27 cellular contexts compared by ENCODE assay signal in genomic region chr14:42014301-42014700, GRCh38.
"Had no signal": no experiment of that assay in that cellular context is flagged by ENCODE, and none has a peak within 500 bp of the region (broad histone marks: within the 10 kb centered on the region; RNA-seq: fewer than 3 reads in every experiment).

No MANE protein-coding gene starts in this region.

- H3K27ac Mint-ChIP-seq: activated CD4-positive, alpha-beta T cell treated with anti-CD3 and anti-CD28 coated beads, Interleukin-2, amount 10 ng/mL, durations not matched to agents 24 days and 14 days; activated CD8-positive, alpha-beta T cell treated with anti-CD3 and anti-CD28 coated beads for 36 hours; activated naive CD8-positive, alpha-beta T cell treated with anti-CD3 and anti-CD28 coated beads for 36 hours; activated T-cell treated with anti-CD3 and anti-CD28 coated beads, Interleukin-2, amount 50 U/mL, for 72 hours; activated T-helper 17 cell treated with anti-CD3 and anti-CD28 coated beads, Interleukin-2, amount 50 U/mL, for 72 hours had no signal

- H3K4me3 ChIP-seq: PC-9 had no signal

- H3K9me3 Mint-ChIP-seq: activated naive CD8-positive, alpha-beta T cell treated with anti-CD3 and anti-CD28 coated beads for 36 hours had no signal

- H3K36me3 Mint-ChIP-seq: activated naive CD8-positive, alpha-beta T cell treated with anti-CD3 and anti-CD28 coated beads for 36 hours had no signal

- H3K4me1 Mint-ChIP-seq: activated CD4-positive, alpha-beta T cell treated with anti-CD3 and anti-CD28 coated beads, Interleukin-2, amount 10 ng/mL, durations not matched to agents 24 days and 14 days; activated naive CD8-positive, alpha-beta T cell treated with anti-CD3 and anti-CD28 coated beads for 36 hours; activated T-helper 17 cell treated with anti-CD3 and anti-CD28 coated beads, Interleukin-2, amount 50 U/mL, for 72 hours had no signal

- H3K27me3 Mint-ChIP-seq: activated CD4-positive, alpha-beta T cell treated with anti-CD3 and anti-CD28 coated beads, Interleukin-2, amount 10 ng/mL, durations not matched to agents 24 days and 14 days; activated CD8-positive, alpha-beta T cell treated with anti-CD3 and anti-CD28 coated beads for 36 hours; activated naive CD8-positive, alpha-beta T cell treated with anti-CD3 and anti-CD28 coated beads for 36 hours had no signal

- H2AFZ ChIP-seq: PC-9 had no signal

- H3K4me3 Mint-ChIP-seq: activated CD4-positive, alpha-beta T cell treated with anti-CD3 and anti-CD28 coated beads, Interleukin-2, amount 10 ng/mL, durations not matched to agents 24 days and 14 days; activated CD8-positive, alpha-beta T cell treated with anti-CD3 and anti-CD28 coated beads for 36 hours; activated naive CD8-positive, alpha-beta T cell treated with anti-CD3 and anti-CD28 coated beads for 36 hours; activated T-cell treated with anti-CD3 and anti-CD28 coated beads, Interleukin-2, amount 50 U/mL, for 72 hours; activated T-helper 17 cell treated with anti-CD3 and anti-CD28 coated beads, Interleukin-2, amount 50 U/mL, for 72 hours had no signal

- H3K4me2 ChIP-seq: PC-9 had no signal

- DNase-seq: activated CD4-positive, alpha-beta T cell treated with anti-CD3 and anti-CD28 coated beads, Interleukin-2, amount 10 ng/mL, durations not matched to agents 24 days and 14 days; activated CD4-positive, alpha-beta T cell treated with anti-CD3 and anti-CD28 coated beads, Interleukin-2, amount 50 U/mL, for 4 hours; activated CD8-positive, alpha-beta T cell treated with anti-CD3 and anti-CD28 coated beads for 36 hours; activated effector memory CD4-positive, alpha-beta T cell treated with anti-CD3 and anti-CD28 coated beads, Interleukin-2, amount 50 U/mL, for 16 hours; activated naive CD4-positive, alpha-beta T cell; activated naive CD4-positive, alpha-beta T cell treated with anti-CD3 and anti-CD28 coated beads, Interleukin-2, amount 50 U/mL, for 16 hours; activated naive CD8-positive, alpha-beta T cell treated with anti-CD3 and anti-CD28 coated beads for 36 hours; activated T-cell treated with anti-CD3 and anti-CD28 coated beads, Interleukin-2, amount 50 U/mL, for 1 hour; activated T-cell treated with anti-CD3 and anti-CD28 coated beads, Interleukin-2, amount 50 U/mL, for 72 hours; amniotic stem cell; aorta; brain microvascular endothelial cell; cerebellar nuclear complex; cortex of kidney; NCI-H1048; NCI-H1436 treated with DMSO at 0.1 percent for 48 hours; NCI-H1694 treated with DMSO at 0.1 percent for 48 hours; NCI-H2029; NCI-H345; NCI-H526; NCI-H748 treated with DMSO at 0.1 percent for 48 hours; NK-92 treated with Interleukin-12 subunit alpha and Interleukin-12 subunit beta, amount 100 ng/mL, for 24 hours; PC-9; Right ventricle myocardium superior; T1000; WERI-Rb-1 had no signal

- ATAC-seq: activated CD8-positive, alpha-beta T cell treated with anti-CD3 and anti-CD28 coated beads for 36 hours; activated T-cell treated with anti-CD3 and anti-CD28 coated beads, Interleukin-2, amount 50 U/mL, for 72 hours; activated T-helper 17 cell treated with anti-CD3 and anti-CD28 coated beads, Interleukin-2, amount 50 U/mL, for 72 hours had no signal

- H3K36me3 ChIP-seq: brain microvascular endothelial cell, WERI-Rb-1 had no signal

- H3K27ac ChIP-seq: brain microvascular endothelial cell, PC-9, WERI-Rb-1 had no signal

- H3K27me3 ChIP-seq: brain microvascular endothelial cell had no signal
